In the genomic region with DNA sequence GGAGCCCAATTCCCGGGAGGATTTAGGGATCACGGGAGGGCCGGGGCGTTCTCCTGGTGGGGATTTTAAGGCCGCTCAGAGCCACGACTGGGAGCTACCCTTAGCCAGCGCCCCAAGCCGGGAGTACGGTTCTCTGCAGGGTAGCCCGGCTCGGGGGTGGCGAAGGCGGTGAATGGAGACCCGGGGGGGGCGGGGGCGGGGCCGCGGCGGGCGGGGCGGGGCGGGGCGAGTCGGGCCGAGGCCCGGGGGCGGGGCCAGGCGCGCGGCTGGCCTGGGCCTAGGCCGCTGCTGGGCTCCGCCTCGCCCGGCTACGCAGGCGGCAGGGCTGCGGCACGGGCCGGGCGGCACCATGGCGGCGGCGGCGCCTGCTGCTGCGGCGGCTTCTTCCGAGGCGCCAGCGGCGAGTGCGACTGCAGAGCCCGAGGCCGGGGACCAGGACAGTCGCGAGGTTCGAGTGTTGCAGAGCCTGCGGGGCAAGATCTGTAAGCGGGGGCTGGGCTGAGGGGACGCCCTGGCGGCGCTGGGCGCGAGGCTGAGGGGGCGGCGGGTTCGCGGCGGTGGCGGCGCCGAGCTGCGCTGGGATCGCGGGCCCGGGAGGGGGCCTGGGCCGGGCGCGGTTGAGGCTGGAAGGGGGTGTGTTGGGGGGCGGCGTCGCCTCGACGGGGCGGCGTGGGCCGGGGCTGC, we compare ENCODE assay signal across 8 cellular contexts. TPM values are rescaled to one million over a fixed set of nuclear protein-coding genes. Genes with fewer than 3 reads are reported as not detected.
DNase-seq lines count a peak whose midpoint lies in the region; TF ChIP-seq lines count a peak whose summit lies in the region.

A gene with protein sequence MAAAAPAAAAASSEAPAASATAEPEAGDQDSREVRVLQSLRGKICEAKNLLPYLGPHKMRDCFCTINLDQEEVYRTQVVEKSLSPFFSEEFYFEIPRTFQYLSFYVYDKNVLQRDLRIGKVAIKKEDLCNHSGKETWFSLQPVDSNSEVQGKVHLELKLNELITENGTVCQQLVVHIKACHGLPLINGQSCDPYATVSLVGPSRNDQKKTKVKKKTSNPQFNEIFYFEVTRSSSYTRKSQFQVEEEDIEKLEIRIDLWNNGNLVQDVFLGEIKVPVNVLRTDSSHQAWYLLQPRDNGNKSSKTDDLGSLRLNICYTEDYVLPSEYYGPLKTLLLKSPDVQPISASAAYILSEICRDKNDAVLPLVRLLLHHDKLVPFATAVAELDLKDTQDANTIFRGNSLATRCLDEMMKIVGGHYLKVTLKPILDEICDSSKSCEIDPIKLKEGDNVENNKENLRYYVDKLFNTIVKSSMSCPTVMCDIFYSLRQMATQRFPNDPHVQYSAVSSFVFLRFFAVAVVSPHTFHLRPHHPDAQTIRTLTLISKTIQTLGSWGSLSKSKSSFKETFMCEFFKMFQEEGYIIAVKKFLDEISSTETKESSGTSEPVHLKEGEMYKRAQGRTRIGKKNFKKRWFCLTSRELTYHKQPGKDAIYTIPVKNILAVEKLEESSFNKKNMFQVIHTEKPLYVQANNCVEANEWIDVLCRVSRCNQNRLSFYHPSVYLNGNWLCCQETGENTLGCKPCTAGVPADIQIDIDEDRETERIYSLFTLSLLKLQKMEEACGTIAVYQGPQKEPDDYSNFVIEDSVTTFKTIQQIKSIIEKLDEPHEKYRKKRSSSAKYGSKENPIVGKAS (plus strand): TSS at position 293 of the 684 bp plus-strand sequence. CDS start 57 bp downstream, at position 350.

- H3K36me3 Mint-ChIP-seq in activated naive CD8-positive, alpha-beta T cell = peaks cover 5% of the 10 kb centered on the region
- peaks cover 4% of the 10 kb centered on the region for H3K36me3 Mint-ChIP-seq in glutamatergic neuron (ENCODE audit: unreplicated experiment)

- H3K4me3 Mint-ChIP-seq in activated naive CD8-positive, alpha-beta T cell = peak within 1 kb of the TSS; percentile 97
- peak within 1 kb of the TSS; percentile 96 for H3K4me3 Mint-ChIP-seq in glutamatergic neuron (ENCODE audit: unreplicated experiment)

- DNase-seq in GM06990 (ENCODE audit: extremely low read depth, insufficient read length) (peak; percentile 82), HEK293T (ENCODE audit: extremely low spot score) (peak; percentile 89), NAMALWA (ENCODE audit: low spot score) (peak; percentile 80), SKM-1 (lab: John Stamatoyannopoulos, UW; ENCODE audit: unreplicated experiment) (peak; percentile 54), glutamatergic neuron (peak; percentile 74), osteoblast (ENCODE audit: insufficient read length, low spot score, missing footprints) (peak; percentile 97)

- H3K36me3 ChIP-seq in GM06990 (ENCODE audit: control insufficient read depth, insufficient read depth, low read length) = no peaks in the 10 kb centered on the region
- H3K36me3 ChIP-seq in osteoblast (ENCODE audit: insufficient read depth, low read length) = no peaks in the 10 kb centered on the region
- no peaks in the 10 kb centered on the region for H3K36me3 ChIP-seq in thymus (ENCODE audit: control insufficient read depth, insufficient read depth)

- H3K79me2 ChIP-seq in osteoblast (ENCODE audit: insufficient read depth, low read length) = peaks cover 46% of the 10 kb centered on the region

- peaks cover 40% of the 10 kb centered on the region for H4K20me1 ChIP-seq in osteoblast (ENCODE audit: insufficient read depth, low read length)

- peak within 1 kb of the TSS; percentile 83 for H3K27ac ChIP-seq in osteoblast (ENCODE audit: low read depth, low read length)
- H3K27ac ChIP-seq in thymus (ENCODE audit: low read depth) = peak within 1 kb of the TSS; percentile 99

- peak within 1 kb of the TSS; percentile 93 for H3K4me2 ChIP-seq in osteoblast (ENCODE audit: insufficient read depth, low read length)

- H3K27ac Mint-ChIP-seq in activated naive CD8-positive, alpha-beta T cell = peak within 1 kb of the TSS; percentile 98
- H3K27ac Mint-ChIP-seq in glutamatergic neuron (ENCODE audit: unreplicated experiment) = peak within 1 kb of the TSS; percentile 91

- WGBS in thymus = under 1% methylated on average over 85 of the region's 86 CpGs

- no peaks in the 10 kb centered on the region for H3K9me3 Mint-ChIP-seq in activated naive CD8-positive, alpha-beta T cell (ENCODE audit: low read depth)
- H3K9me3 Mint-ChIP-seq in glutamatergic neuron (ENCODE audit: unreplicated experiment) = peaks cover 10% of the 10 kb centered on the region

- peak within 1 kb of the TSS; percentile 77 for H3K4me3 ChIP-seq in GM06990 (replicated peaks; ENCODE audit: low read depth, low read length)
- H3K4me3 ChIP-seq in osteoblast (ENCODE audit: insufficient read depth, low read length) = peak within 1 kb of the TSS; percentile 82
- H3K4me3 ChIP-seq in thymus (ENCODE audit: low read length) = peak within 1 kb of the TSS; percentile 96

- H3K27me3 Mint-ChIP-seq in activated naive CD8-positive, alpha-beta T cell = no peaks in the 10 kb centered on the region
- peaks cover 6% of the 10 kb centered on the region for H3K27me3 Mint-ChIP-seq in glutamatergic neuron (ENCODE audit: unreplicated experiment)

- POLR2A ChIA-PET in HEK293T (lab: Yijun Ruan, JAX) = interaction anchor here (0.9 to 1.3 kb wide), 6 partner anchors 15 to 178 kb away, joined by 3 to 12 read pairs (median 3); no protein-coding TSS in a partner anchor

- H3K9me3 ChIP-seq in osteoblast (ENCODE audit: low read depth, low read length) = no peaks in the 10 kb centered on the region
- H3K9me3 ChIP-seq in thymus (ENCODE audit: control insufficient read depth) = no peaks in the 10 kb centered on the region

- peaks cover 66% of the 10 kb centered on the region for H3K4me1 Mint-ChIP-seq in activated naive CD8-positive, alpha-beta T cell (ENCODE audit: low read depth)
- H3K4me1 Mint-ChIP-seq in glutamatergic neuron (ENCODE audit: low read depth, unreplicated experiment) = peaks cover 16% of the 10 kb centered on the region

- H2AFZ ChIP-seq in osteoblast (ENCODE audit: low read length) = peak within 1 kb of the TSS; percentile 63

- H3K4me1 ChIP-seq in osteoblast (ENCODE audit: insufficient read depth, low read length) = peaks cover 35% of the 10 kb centered on the region
- peaks cover 13% of the 10 kb centered on the region for H3K4me1 ChIP-seq in thymus (ENCODE audit: control insufficient read depth, insufficient read depth, low read length)

- no peaks in the 10 kb centered on the region for H3K27me3 ChIP-seq in GM06990 (replicated peaks; ENCODE audit: control insufficient read depth, insufficient read depth, low read length)
- no peaks in the 10 kb centered on the region for H3K27me3 ChIP-seq in osteoblast (ENCODE audit: insufficient read depth, low read length)
- H3K27me3 ChIP-seq in thymus (ENCODE audit: control insufficient read depth, insufficient read depth) = no peaks in the 10 kb centered on the region

- CTCF ChIA-PET in HEK293T (lab: Yijun Ruan, JAX) = interaction anchor here (0.6 kb wide), 2 partner anchors 60 to 175 kb away, joined by 3 to 7 read pairs; no protein-coding TSS in a partner anchor

- no peak for TF ChIP-seq CTCF in GM06990 (IDR thresholded peaks at IDR 0.05; ENCODE audit: insufficient read depth, low read length, poor library complexity, severe bottlenecking)
- TF ChIP-seq CTCF in glutamatergic neuron (IDR thresholded peaks at IDR 0.05; ENCODE audit: partially characterized antibody, unreplicated experiment) = no peak
- no peak for TF ChIP-seq CTCF in osteoblast (IDR thresholded peaks at IDR 0.05; ENCODE audit: extremely low read depth, low read depth, low read length)

TF ChIP-seq in HEK293T, 16 proteins besides CTCF, POLR2A, EP300 and RAD21:
- TF ChIP-seq FOXK2 (IDR thresholded peaks at IDR 0.05) (no peak), ELF4 (IDR thresholded peaks at IDR 0.05) (no peak), L3MBTL2 (conservative IDR thresholded peaks at IDR 0.05) (no peak), ARNT (IDR thresholded peaks at IDR 0.05) (no peak), ZNF384 (IDR thresholded peaks at IDR 0.05) (no peak), NFRKB (IDR thresholded peaks at IDR 0.05) (no peak), LEF1 (IDR thresholded peaks at IDR 0.05; ENCODE audit: borderline replicate concordance) (no peak), SP1 (IDR thresholded peaks at IDR 0.05) (no peak)
- TF ChIP-seq, protein P1, sequence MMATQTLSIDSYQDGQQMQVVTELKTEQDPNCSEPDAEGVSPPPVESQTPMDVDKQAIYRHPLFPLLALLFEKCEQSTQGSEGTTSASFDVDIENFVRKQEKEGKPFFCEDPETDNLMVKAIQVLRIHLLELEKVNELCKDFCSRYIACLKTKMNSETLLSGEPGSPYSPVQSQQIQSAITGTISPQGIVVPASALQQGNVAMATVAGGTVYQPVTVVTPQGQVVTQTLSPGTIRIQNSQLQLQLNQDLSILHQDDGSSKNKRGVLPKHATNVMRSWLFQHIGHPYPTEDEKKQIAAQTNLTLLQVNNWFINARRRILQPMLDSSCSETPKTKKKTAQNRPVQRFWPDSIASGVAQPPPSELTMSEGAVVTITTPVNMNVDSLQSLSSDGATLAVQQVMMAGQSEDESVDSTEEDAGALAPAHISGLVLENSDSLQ (IDR thresholded peaks at IDR 0.05) = no peak

RNA-seq across cellular contexts. Expression of the gene that starts here (rescaled TPM):
- 13.2 TPM for total RNA-seq in glutamatergic neuron (ENCODE audit: unreplicated experiment)
- 20.0 and 21.7 TPM in 2 replicates for total RNA-seq in osteoblast
- 21.1 TPM for polyA plus RNA-seq in thymus

Comparison
In these comparisons a context has a peak if more than half of its experiments do, and no peak if none do; other contexts are left out.
1. Peak in every context shown above with its lines: DNase-seq, H3K4me3 ChIP-seq and H3K27ac ChIP-seq.